Comparison of ENCODE assay signal across 8 cellular contexts in genomic region chr16:81745704-81746558, GRCh38. TPM values are rescaled to one million over a fixed set of nuclear protein-coding genes. Genes with fewer than 3 reads are reported as not detected.
DNase-seq lines count a peak whose midpoint lies in the region; ATAC-seq and TF ChIP-seq lines count a peak whose summit lies in the region.

No MANE protein-coding gene starts in this region.

- CTCF ChIA-PET in A673 (lab: Charles Lee) (interaction anchor here (0.7 kb wide), 1 partner anchor 989 kb away, joined by 3 read pairs; no protein-coding TSS in a partner anchor), RWPE1 (lab: Yijun Ruan, JAX) (interaction anchor here (0.6 to 1.0 kb wide), 2 partner anchors 127 to 547 kb away, joined by 3 to 5 read pairs; no protein-coding TSS in a partner anchor)

- WGBS in gastroesophageal sphincter (ENCODE audit: low coverage in 1 of 2), 2 donors: 6 to 66% methylated on average over 7 to 10 of the region's 33 CpGs

- H3K4me1 ChIP-seq in A673 (ENCODE audit: insufficient read depth, low read length, poor library complexity, severe bottlenecking): peaks cover 3% of the 10 kb centered on the region
- H3K4me1 ChIP-seq in gastroesophageal sphincter: peaks cover 0 to 24% (median 7%) of the 10 kb centered on the region in 3 donors

- POLR2A ChIA-PET in A673 (lab: Charles Lee; ENCODE audit: low non-redundant PET) (no interaction called here), RWPE1 (lab: Yijun Ruan, JAX; ENCODE audit: low non-redundant PET) (no interaction called here)

- H3K27ac ChIP-seq in A673 (ENCODE audit: low read depth, low read length, poor library complexity, severe bottlenecking) (no peak overlapping the region), RWPE1 (no peak overlapping the region), gastroesophageal sphincter (peak overlapping the region in 2 of 4 donors; percentile 42 to 60)

- H3K9me3 ChIP-seq in A673 (ENCODE audit: low read depth, low read length, poor library complexity, severe bottlenecking): no peaks in the 10 kb centered on the region
- H3K9me3 ChIP-seq in gastroesophageal sphincter: no peaks in the 10 kb centered on the region

- H3K27me3 ChIP-seq in A673 (replicated peaks; ENCODE audit: insufficient read depth, low read depth, low read length, poor library complexity) (no peaks in the 10 kb centered on the region), gastroesophageal sphincter (no peaks in the 10 kb centered on the region)

- TF ChIP-seq CTCF in A673 (conservative IDR thresholded peaks at IDR 0.05; ENCODE audit: low read depth, low read length) (no peak), RWPE1 (conservative IDR thresholded peaks at IDR 0.05; ENCODE audit: low read depth) (no peak), gastroesophageal sphincter (IDR thresholded peaks at IDR 0.05) (peak in 1 of 4 experiments; percentile 24)

- intact Hi-C loops in A673 (cut with micrococcal nuclease; ENCODE audit: unreplicated experiment): no loop called here

- no peak for TF ChIP-seq EP300 in gastroesophageal sphincter (IDR thresholded peaks at IDR 0.05)

- H3K4me3 ChIP-seq in A673 (ENCODE audit: low read depth, low read length, poor library complexity, severe bottlenecking): peak overlapping the region; percentile 26
- peak overlapping the region; percentile 16 to 45 for H3K4me3 ChIP-seq in gastroesophageal sphincter

- TF ChIP-seq POLR2A in GM18526 (IDR thresholded peaks at IDR 0.05; ENCODE audit: extremely low read depth, insufficient read length) (peak; percentile 56), gastroesophageal sphincter (IDR thresholded peaks at IDR 0.05) (no peak)

- DNase-seq in A673 (ENCODE audit: low spot score): peak; percentile 72
- peak; percentile 64 for DNase-seq in RWPE1 (ENCODE audit: low spot score)
- DNase-seq in activated gamma-delta T cell (lab: John Stamatoyannopoulos, UW): peak; percentile 20
- peak in 51 of 56 donors; percentile 10 to 86 (median 48) for DNase-seq in nucleus accumbens (lab: John Stamatoyannopoulos, UW)
- peak; percentile 83 for DNase-seq in superior temporal gyrus (ENCODE audit: extremely low spot score)

- no TSS peak for BruUV-seq in A673 (replicated peaks; lab: Mats Ljungman, UMichigan)

- H3K36me3 ChIP-seq in A673 (ENCODE audit: insufficient read depth, low read length, poor library complexity, severe bottlenecking): no peaks in the 10 kb centered on the region
- H3K36me3 ChIP-seq in gastroesophageal sphincter: no peaks in the 10 kb centered on the region

- peak; percentile 75 for ATAC-seq in HG03139 (IDR thresholded peaks at IDR 0.05; ENCODE audit: unreplicated experiment)
- peak; percentile 83 for ATAC-seq in gastroesophageal sphincter

RNA-seq across cellular contexts. Expression of gene PLCG2, which starts 33.2 kb away (rescaled TPM):
- 5.6 and 9.6 TPM in 2 replicates for total RNA-seq in A673 (2021)
- 10 to 100 TPM in 1 of 4 donors, 1 to 10 TPM in 3; 6.2 to 11.4 (median 8.1) TPM for total RNA-seq in gastroesophageal sphincter

Comparison
In these comparisons a context has a peak if more than half of its experiments do, and no peak if none do; other contexts are left out.
1. DNase-seq: peak in every context shown above with its lines; median percentile 83 in superior temporal gyrus; 72 in A673; 64 in RWPE1; 48 in nucleus accumbens; 20 in activated gamma-delta T cell.